Comparison of ENCODE assay signal across 8 cellular contexts in the genomic region with DNA sequence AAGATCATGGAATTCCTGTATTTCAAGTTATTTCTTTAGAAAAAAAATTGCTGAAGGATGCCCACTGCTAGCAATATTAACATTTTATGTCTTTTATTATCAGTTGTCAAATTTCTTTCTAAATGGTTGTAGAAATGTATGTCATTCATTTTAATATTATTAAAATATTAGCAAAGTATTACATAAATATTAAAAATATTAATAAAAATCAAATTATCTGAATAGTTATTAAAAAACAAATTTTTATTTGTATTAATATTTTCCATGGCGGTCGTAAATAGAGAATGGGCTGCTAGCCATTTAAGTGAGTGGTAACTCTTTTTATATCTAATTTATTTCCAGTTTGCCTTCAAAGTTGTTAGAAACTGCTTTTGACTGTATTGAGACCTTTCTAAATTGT.
"Had no signal": no experiment of that assay in that cellular context is flagged by ENCODE, and none has a peak within 500 bp of the region (broad histone marks: within the 10 kb centered on the region; RNA-seq: fewer than 3 reads in every experiment).

No MANE protein-coding gene starts in this region.

- H3K4me3 Mint-ChIP-seq: HFFc6 had no signal

- H3K9me3 Mint-ChIP-seq: HFFc6 had no signal

- ATAC-seq: HCT116 had no signal

- DNase-seq: GM23248, GOT3, H7, HFFc6, IMR-90, KG1 had no signal

- FAIRE-seq: HTR-8/SVneo had no signal

- H3K27ac Mint-ChIP-seq: HFFc6 had no signal
